ENCODE assay signal across 14 cellular contexts in genomic region chr15:48924528-48925393, GRCh38. TPM values are rescaled to one million over a fixed set of nuclear protein-coding genes. Genes with fewer than 3 reads are reported as not detected.
DNase-seq lines count a peak whose midpoint lies in the region; ATAC-seq and TF ChIP-seq lines count a peak whose summit lies in the region.
"Had no signal": no experiment of that assay in that cellular context is flagged by ENCODE, and none has a peak within 500 bp of the region (broad histone marks: within the 10 kb centered on the region; RNA-seq: fewer than 3 reads in every experiment).

No MANE protein-coding gene starts in this region.

- peak overlapping the region; percentile 5 for H3K27ac Mint-ChIP-seq in activated CD4-positive, alpha-beta memory T cell treated with anti-CD3 and anti-CD28 coated beads for 36 hours
- no peak overlapping the region for H3K27ac Mint-ChIP-seq in activated CD4-positive, alpha-beta memory T cell treated with anti-CD3 and anti-CD28 coated beads, Interleukin-2, amount 10 ng/mL, durations not matched to agents 7 days and 5 days
- H3K27ac Mint-ChIP-seq in activated T-helper 2 cell treated with anti-CD3 and anti-CD28 coated beads, Interferon-gamma antibody, Interleukin-2, Interleukin-4, amounts not matched to agents 10 μg/mL and 5 μg/mL and 100 μg/mL, durations not matched to agents 14 hours and 24 hours and 36 hours = peak overlapping the region; percentile 97
- H3K27ac Mint-ChIP-seq: progenitor cell of endocrine pancreas had no signal

- TF ChIP-seq CTCF in gastroesophageal sphincter (IDR thresholded peaks at IDR 0.05) (no peak), upper lobe of right lung (IDR thresholded peaks at IDR 0.05) (no peak)

- intact Hi-C loops in activated CD4-positive, alpha-beta memory T cell treated with anti-CD3 and anti-CD28 coated beads for 36 hours (cut with micrococcal nuclease) = loop anchor here (1.0 to 5.0 kb wide), 3 partner anchors 16 to 1213 kb away; no protein-coding TSS in a partner anchor
- intact Hi-C loops in activated T-helper 2 cell treated with anti-CD3 and anti-CD28 coated beads, Interferon-gamma antibody, Interleukin-2, Interleukin-4, amounts not matched to agents 10 μg/mL and 5 μg/mL and 100 μg/mL, durations not matched to agents 14 hours and 24 hours and 36 hours (cut with micrococcal nuclease) = loop anchor here (1.0 to 5.0 kb wide), 5 partner anchors 16 to 1213 kb away; partner anchors contain the start of gene EID1
- intact Hi-C loops in upper lobe of right lung (cut with DNase I) = no loop called here

- no peaks in the 10 kb centered on the region for H3K36me3 Mint-ChIP-seq in activated CD4-positive, alpha-beta memory T cell treated with anti-CD3 and anti-CD28 coated beads for 36 hours
- H3K36me3 Mint-ChIP-seq in activated CD4-positive, alpha-beta memory T cell treated with anti-CD3 and anti-CD28 coated beads, Interleukin-2, amount 10 ng/mL, durations not matched to agents 7 days and 5 days (ENCODE audit: low read depth) = peaks cover 10% of the 10 kb centered on the region
- H3K36me3 Mint-ChIP-seq in activated T-helper 2 cell treated with anti-CD3 and anti-CD28 coated beads, Interferon-gamma antibody, Interleukin-2, Interleukin-4, amounts not matched to agents 10 μg/mL and 5 μg/mL and 100 μg/mL, durations not matched to agents 14 hours and 24 hours and 36 hours (ENCODE audit: low read depth) = peaks cover 45% of the 10 kb centered on the region
- H3K36me3 Mint-ChIP-seq: activated naive CD8-positive, alpha-beta T cell had no signal

- ATAC-seq in gastroesophageal sphincter (peak; percentile 80), upper lobe of right lung (no peak)
- ATAC-seq: left lung had no signal

- CTCF ChIA-PET in activated CD4-positive, alpha-beta memory T cell treated with anti-CD3 and anti-CD28 coated beads for 36 hours (lab: Charles Lee) = no interaction called here
- CTCF ChIA-PET in activated CD4-positive, alpha-beta memory T cell treated with anti-CD3 and anti-CD28 coated beads, Interleukin-2, amount 10 ng/mL, durations not matched to agents 7 days and 5 days (lab: Charles Lee) = interaction anchor here (0.8 to 1.7 kb wide), 5 partner anchors 12 to 64 kb away, joined by 3 to 8 read pairs (median 4); no protein-coding TSS in a partner anchor

- TF ChIP-seq POLR2A in gastroesophageal sphincter (IDR thresholded peaks at IDR 0.05) = no peak

- H3K36me3 ChIP-seq in gastroesophageal sphincter (no peaks in the 10 kb centered on the region), upper lobe of right lung (no peaks in the 10 kb centered on the region)
- H3K36me3 ChIP-seq: left lung had no signal

- H3K9me3 Mint-ChIP-seq in activated CD4-positive, alpha-beta memory T cell treated with anti-CD3 and anti-CD28 coated beads for 36 hours = no peaks in the 10 kb centered on the region
- H3K9me3 Mint-ChIP-seq in activated CD4-positive, alpha-beta memory T cell treated with anti-CD3 and anti-CD28 coated beads, Interleukin-2, amount 10 ng/mL, durations not matched to agents 7 days and 5 days = peaks cover 4% of the 10 kb centered on the region
- H3K9me3 Mint-ChIP-seq in activated T-helper 2 cell treated with anti-CD3 and anti-CD28 coated beads, Interferon-gamma antibody, Interleukin-2, Interleukin-4, amounts not matched to agents 10 μg/mL and 5 μg/mL and 100 μg/mL, durations not matched to agents 14 hours and 24 hours and 36 hours = peaks cover 17% of the 10 kb centered on the region
- H3K9me3 Mint-ChIP-seq: neural crest cell had no signal

- H3K4me3 ChIP-seq in gastroesophageal sphincter = no peak overlapping the region
- no peak overlapping the region for H3K4me3 ChIP-seq in upper lobe of right lung
- H3K4me3 ChIP-seq: left lung had no signal

- peaks cover 38% of the 10 kb centered on the region for H3K4me1 Mint-ChIP-seq in activated CD4-positive, alpha-beta memory T cell treated with anti-CD3 and anti-CD28 coated beads for 36 hours (ENCODE audit: low read depth)
- peaks cover 44% of the 10 kb centered on the region for H3K4me1 Mint-ChIP-seq in activated CD4-positive, alpha-beta memory T cell treated with anti-CD3 and anti-CD28 coated beads, Interleukin-2, amount 10 ng/mL, durations not matched to agents 7 days and 5 days
- H3K4me1 Mint-ChIP-seq in activated T-helper 2 cell treated with anti-CD3 and anti-CD28 coated beads, Interferon-gamma antibody, Interleukin-2, Interleukin-4, amounts not matched to agents 10 μg/mL and 5 μg/mL and 100 μg/mL, durations not matched to agents 14 hours and 24 hours and 36 hours (ENCODE audit: low read depth) = peaks cover 67% of the 10 kb centered on the region

- no peak for DNase-seq in activated CD4-positive, alpha-beta memory T cell treated with anti-CD3 and anti-CD28 coated beads for 36 hours
- DNase-seq in activated CD4-positive, alpha-beta memory T cell treated with anti-CD3 and anti-CD28 coated beads, Interleukin-2, amount 10 ng/mL, durations not matched to agents 7 days and 5 days = no peak
- DNase-seq in KBM-7 (peak; percentile 55), upper lobe of right lung (no peak), SK-N-DZ (ENCODE audit: low spot score) (no peak), NCI-H1930 (lab: John Stamatoyannopoulos, UW) (no peak)
- no peak for DNase-seq in activated T-helper 2 cell treated with anti-CD3 and anti-CD28 coated beads, Interferon-gamma antibody, Interleukin-2, Interleukin-4, amounts not matched to agents 10 μg/mL and 5 μg/mL and 100 μg/mL, durations not matched to agents 14 hours and 24 hours and 36 hours (ENCODE audit: low spot score)
- DNase-seq: C1 segment of cervical spinal cord, left lung, small intestine had no signal

- POLR2A ChIA-PET in activated CD4-positive, alpha-beta memory T cell treated with anti-CD3 and anti-CD28 coated beads for 36 hours (lab: Charles Lee) = interaction anchor here (2.0 kb wide), 1 partner anchor 47 kb away, joined by 6 read pairs; the partner anchor contains the start of gene EID1
- POLR2A ChIA-PET in activated CD4-positive, alpha-beta memory T cell treated with anti-CD3 and anti-CD28 coated beads, Interleukin-2, amount 10 ng/mL, durations not matched to agents 7 days and 5 days (lab: Charles Lee) = interaction anchor here (1.4 kb wide), 3 partner anchors 15 to 46 kb away, joined by 3 to 5 read pairs (median 3); partner anchors contain the start of gene EID1

- H3K4me1 ChIP-seq in gastroesophageal sphincter (no peaks in the 10 kb centered on the region), upper lobe of right lung (no peaks in the 10 kb centered on the region)
- H3K4me1 ChIP-seq: left lung had no signal

- H3K27me3 ChIP-seq in gastroesophageal sphincter (no peaks in the 10 kb centered on the region), upper lobe of right lung (no peaks in the 10 kb centered on the region)

- H3K9me3 ChIP-seq in gastroesophageal sphincter (no peaks in the 10 kb centered on the region), upper lobe of right lung (no peaks in the 10 kb centered on the region)
- H3K9me3 ChIP-seq: left lung had no signal

- in situ Hi-C loops in KBM-7 (cut with MboI; ENCODE audit: low pct_unique_long_range_greater_than_20kb, low sequenced_read_pairs) = no loop called here

- 77 to 82% methylated on average over 5 of the region's 5 CpGs for WGBS in gastroesophageal sphincter (ENCODE audit: low coverage in 1 of 2), 2 donors

- no peak overlapping the region for H3K4me3 Mint-ChIP-seq in activated CD4-positive, alpha-beta memory T cell treated with anti-CD3 and anti-CD28 coated beads for 36 hours
- H3K4me3 Mint-ChIP-seq in activated CD4-positive, alpha-beta memory T cell treated with anti-CD3 and anti-CD28 coated beads, Interleukin-2, amount 10 ng/mL, durations not matched to agents 7 days and 5 days = no peak overlapping the region
- peak overlapping the region; percentile 10 for H3K4me3 Mint-ChIP-seq in activated T-helper 2 cell treated with anti-CD3 and anti-CD28 coated beads, Interferon-gamma antibody, Interleukin-2, Interleukin-4, amounts not matched to agents 10 μg/mL and 5 μg/mL and 100 μg/mL, durations not matched to agents 14 hours and 24 hours and 36 hours (ENCODE audit: low read depth)
- H3K4me3 Mint-ChIP-seq: activated naive CD8-positive, alpha-beta T cell; neural crest cell had no signal

- TF ChIP-seq EP300 in gastroesophageal sphincter (IDR thresholded peaks at IDR 0.05) = no peak

- H3K27ac ChIP-seq in gastroesophageal sphincter (peak overlapping the region in 1 of 4 donors; percentile 35), upper lobe of right lung (no peak overlapping the region)
- H3K27ac ChIP-seq: left lung had no signal

- peaks cover 14% of the 10 kb centered on the region for H3K27me3 Mint-ChIP-seq in activated CD4-positive, alpha-beta memory T cell treated with anti-CD3 and anti-CD28 coated beads for 36 hours
- peaks cover 5% of the 10 kb centered on the region for H3K27me3 Mint-ChIP-seq in activated CD4-positive, alpha-beta memory T cell treated with anti-CD3 and anti-CD28 coated beads, Interleukin-2, amount 10 ng/mL, durations not matched to agents 7 days and 5 days
- no peaks in the 10 kb centered on the region for H3K27me3 Mint-ChIP-seq in activated T-helper 2 cell treated with anti-CD3 and anti-CD28 coated beads, Interferon-gamma antibody, Interleukin-2, Interleukin-4, amounts not matched to agents 10 μg/mL and 5 μg/mL and 100 μg/mL, durations not matched to agents 14 hours and 24 hours and 36 hours (ENCODE audit: low read depth)

RNA-seq across cellular contexts. Expression of gene SHC4, which starts 39.0 kb away (rescaled TPM):
- 1 to 10 TPM; 1.9 to 2.6 TPM for total RNA-seq in activated CD4-positive, alpha-beta memory T cell treated with anti-CD3 and anti-CD28 coated beads for 36 hours
- 1 to 10 TPM; 1.9 to 2.8 TPM for total RNA-seq in activated CD4-positive, alpha-beta memory T cell treated with anti-CD3 and anti-CD28 coated beads, Interleukin-2, amount 10 ng/mL, durations not matched to agents 7 days and 5 days
- 8.3 and 8.9 TPM in 2 replicates for total RNA-seq in activated T-helper 2 cell treated with anti-CD3 and anti-CD28 coated beads, Interferon-gamma antibody, Interleukin-2, Interleukin-4, amounts not matched to agents 10 μg/mL and 5 μg/mL and 100 μg/mL, durations not matched to agents 14 hours and 24 hours and 36 hours
- total RNA-seq in gastroesophageal sphincter (1 to 10 TPM; 1.4 to 4.2 (median 2.1) TPM), upper lobe of right lung (0.32 TPM)
- 0.80 and 0.81 TPM in 2 replicates for polyA plus RNA-seq in SK-N-DZ (2014; cell fraction: cytosol; rRNA removed)
- polyA plus RNA-seq in SK-N-DZ (2014; cell fraction: nucleus; rRNA removed) = 0.99 and 1.8 TPM in 2 replicates

RNA-seq across cellular contexts. Expression of gene EID1, which starts 46.8 kb away (rescaled TPM):
- 10 to 100 TPM; 88.3 to 90.0 TPM for total RNA-seq in activated CD4-positive, alpha-beta memory T cell treated with anti-CD3 and anti-CD28 coated beads for 36 hours
- total RNA-seq in activated CD4-positive, alpha-beta memory T cell treated with anti-CD3 and anti-CD28 coated beads, Interleukin-2, amount 10 ng/mL, durations not matched to agents 7 days and 5 days = 100 to 1,000 TPM in 1 of 2 experiments, 10 to 100 TPM in 1; 99.7 to 102 TPM
- 168 and 202 TPM in 2 replicates for total RNA-seq in activated T-helper 2 cell treated with anti-CD3 and anti-CD28 coated beads, Interferon-gamma antibody, Interleukin-2, Interleukin-4, amounts not matched to agents 10 μg/mL and 5 μg/mL and 100 μg/mL, durations not matched to agents 14 hours and 24 hours and 36 hours
- total RNA-seq in gastroesophageal sphincter = 100 to 1,000 TPM; 329 to 383 (median 335) TPM
- total RNA-seq in upper lobe of right lung = 95.3 TPM
- 273 and 290 TPM in 2 replicates for polyA plus RNA-seq in SK-N-DZ (2014; cell fraction: cytosol; rRNA removed)
- polyA plus RNA-seq in SK-N-DZ (2014; cell fraction: nucleus; rRNA removed) = 101 and 141 TPM in 2 replicates
